In genomic region chr2:227853204-227853629, GRCh38 we compare ENCODE assay signal across 13 cellular contexts. TPM values are rescaled to one million over a fixed set of nuclear protein-coding genes. Genes with fewer than 3 reads are reported as not detected.
DNase-seq lines count a peak whose midpoint lies in the region; ATAC-seq, FAIRE-seq and TF ChIP-seq lines count a peak whose summit lies in the region.
"Had no signal": no experiment of that assay in that cellular context is flagged by ENCODE, and none has a peak within 500 bp of the region (broad histone marks: within the 10 kb centered on the region; RNA-seq: fewer than 3 reads in every experiment).

No MANE protein-coding gene starts in this region.

- H3K27ac ChIP-seq in A549: peak overlapping the region; percentile 51 to 74; a peak in 5 of 6 replicates
- no peak overlapping the region; the same call in 1 of the 2 replicates for H3K27ac ChIP-seq in HEK293 (ENCODE audit: extremely low read depth, low read depth, low read length)
- H3K27ac ChIP-seq in foreskin keratinocyte: no peak overlapping the region
- H3K27ac ChIP-seq: BLaER1, right lobe of liver had no signal

- no peaks in the 10 kb centered on the region for H3K27me3 ChIP-seq in adipocyte (replicated peaks; ENCODE audit: control insufficient read depth, insufficient read depth, low read length)
- no peaks in the 10 kb centered on the region for H3K27me3 ChIP-seq in foreskin keratinocyte
- H3K27me3 ChIP-seq: BLaER1, right lobe of liver had no signal

- no peaks in the 10 kb centered on the region for H3K9me3 ChIP-seq in A549
- H3K9me3 ChIP-seq in HEK293 (ENCODE audit: control insufficient read depth, insufficient read depth, low read depth, low read length): no peaks in the 10 kb centered on the region
- no peaks in the 10 kb centered on the region for H3K9me3 ChIP-seq in adipocyte (ENCODE audit: control insufficient read depth, low read length)
- H3K9me3 ChIP-seq: BLaER1, right lobe of liver had no signal

- H3K9ac ChIP-seq in adipocyte (ENCODE audit: low read length): no peak overlapping the region
- H3K9ac ChIP-seq: BLaER1 had no signal

- no peak for TF ChIP-seq EP300 in A549 (IDR thresholded peaks at IDR 0.05)

- POLR2A ChIA-PET in A549 (lab: Yijun Ruan, JAX) (no interaction called here), HEK293 (lab: Yijun Ruan, JAX) (interaction anchor here (1.2 kb wide), 1 partner anchor 35 kb away, joined by 5 read pairs; no protein-coding TSS in a partner anchor)

- TF ChIP-seq POLR2A in A549 (IDR thresholded peaks at IDR 0.05; ENCODE audit: low read length): no peak

- ATAC-seq in A549 (peak in 1 of 2 experiments; percentile 53; a peak in 3 of 6 replicates), foreskin keratinocyte (peak; percentile 11), GM21619 (IDR thresholded peaks at IDR 0.05; ENCODE audit: unreplicated experiment) (no peak), GM19035 (IDR thresholded peaks at IDR 0.05; ENCODE audit: unreplicated experiment) (no peak)

- intact Hi-C loops in cardiac septum (cut with DNase I): no loop called here

- WGBS in A549 (ENCODE audit: missing lambda C conversion rate): 56% methylated on average over 4 of the region's 4 CpGs

- CTCF ChIA-PET in A549 (lab: Yijun Ruan, JAX) (interaction anchor here (1.1 to 2.1 kb wide), 4 partner anchors 9 to 195 kb away, joined by 3 to 12 read pairs (median 3); no protein-coding TSS in a partner anchor), HEK293 (lab: Yijun Ruan, JAX) (interaction anchor here (0.7 to 1.5 kb wide), 3 partner anchors 14 to 447 kb away, joined by 3 to 6 read pairs (median 3); no protein-coding TSS in a partner anchor)

- H3K36me3 ChIP-seq in HEK293 (ENCODE audit: control insufficient read depth in 2 of 2, insufficient read depth in 1 of 2, low read length in 2 of 2): no peaks in the 10 kb centered on the region
- no peaks in the 10 kb centered on the region for H3K36me3 ChIP-seq in adipocyte (ENCODE audit: control insufficient read depth, insufficient read depth, low read length, severe bottlenecking)
- H3K36me3 ChIP-seq: BLaER1, right lobe of liver had no signal

- H3K4me3 ChIP-seq in A549 (no peak overlapping the region), HEK293 (ENCODE audit: low read depth, low read length) (no peak overlapping the region), adipocyte (ENCODE audit: low read length) (no peak overlapping the region)
- H3K4me3 ChIP-seq: BLaER1, right lobe of liver had no signal

- peak overlapping the region; percentile 1; the same call in 1 of the 3 replicates for H3K4me2 ChIP-seq in A549
- H3K4me2 ChIP-seq: BLaER1 had no signal

- TF ChIP-seq CTCF in A549 (IDR thresholded peaks at IDR 0.05) (no peak), HEK293 (tag by site-specific recombination; IDR thresholded peaks at IDR 0.05) (no peak), foreskin keratinocyte (conservative IDR thresholded peaks at IDR 0.05) (no peak)

- no peak for FAIRE-seq in A549 (lab: Jason Lieb, UNC)
- FAIRE-seq: frontal cortex, GM19239 had no signal

- H3K4me1 ChIP-seq in A549: peaks cover 20% of the 10 kb centered on the region
- peaks cover 3% of the 10 kb centered on the region; the same call in 1 of the 2 replicates for H3K4me1 ChIP-seq in HEK293 (ENCODE audit: control insufficient read depth, insufficient read depth, low read length)
- peaks cover 17% of the 10 kb centered on the region for H3K4me1 ChIP-seq in adipocyte (ENCODE audit: control insufficient read depth, insufficient read depth, low read length)
- H3K4me1 ChIP-seq in foreskin keratinocyte: peaks cover 26% of the 10 kb centered on the region
- H3K4me1 ChIP-seq: right lobe of liver had no signal

- peak in 1 of 2 experiments; percentile 44 for DNase-seq in A549 (ENCODE audit: low read depth in 1 of 2, low spot score in 1 of 2)
- peak; percentile 80 for DNase-seq in adipocyte (ENCODE audit: low read depth)
- peak; percentile 71 to 92 for DNase-seq in foreskin keratinocyte
- DNase-seq in LoVo (ENCODE audit: low spot score): no peak
- DNase-seq in cardiac septum (ENCODE audit: low spot score): no peak
- DNase-seq: activated CD8-positive, alpha-beta memory T cell treated with anti-CD3 and anti-CD28 coated beads, Interleukin-2, amount 50 U/mL, for 4 hours; right lobe of liver had no signal

- TF ChIP-seq RAD21 in A549 (conservative IDR thresholded peaks at IDR 0.05 in 1 of 2, IDR thresholded peaks at IDR 0.05 in 1 of 2): no peak

TF ChIP-seq in A549, 52 proteins besides CTCF, POLR2A, EP300 and RAD21 (continues in another document):
- no peak for TF ChIP-seq EHMT2 (IDR thresholded peaks at IDR 0.05; ENCODE audit: low read depth)
- no peak for TF ChIP-seq JUN (IDR thresholded peaks at IDR 0.05)
- TF ChIP-seq RNF2 (IDR thresholded peaks at IDR 0.05; ENCODE audit: borderline replicate concordance, low read depth): no peak
- no peak for TF ChIP-seq BHLHE40 (IDR thresholded peaks at IDR 0.05; ENCODE audit: low read depth, low read length)
- TF ChIP-seq, protein P1, sequence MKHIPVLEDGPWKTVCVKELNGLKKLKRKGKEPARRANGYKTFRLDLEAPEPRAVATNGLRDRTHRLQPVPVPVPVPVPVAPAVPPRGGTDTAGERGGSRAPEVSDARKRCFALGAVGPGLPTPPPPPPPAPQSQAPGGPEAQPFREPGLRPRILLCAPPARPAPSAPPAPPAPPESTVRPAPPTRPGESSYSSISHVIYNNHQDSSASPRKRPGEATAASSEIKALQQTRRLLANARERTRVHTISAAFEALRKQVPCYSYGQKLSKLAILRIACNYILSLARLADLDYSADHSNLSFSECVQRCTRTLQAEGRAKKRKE (CRISPR knock-in tag; IDR thresholded peaks at IDR 0.05; ENCODE audit: low read depth): no peak
- TF ChIP-seq, protein P2, sequence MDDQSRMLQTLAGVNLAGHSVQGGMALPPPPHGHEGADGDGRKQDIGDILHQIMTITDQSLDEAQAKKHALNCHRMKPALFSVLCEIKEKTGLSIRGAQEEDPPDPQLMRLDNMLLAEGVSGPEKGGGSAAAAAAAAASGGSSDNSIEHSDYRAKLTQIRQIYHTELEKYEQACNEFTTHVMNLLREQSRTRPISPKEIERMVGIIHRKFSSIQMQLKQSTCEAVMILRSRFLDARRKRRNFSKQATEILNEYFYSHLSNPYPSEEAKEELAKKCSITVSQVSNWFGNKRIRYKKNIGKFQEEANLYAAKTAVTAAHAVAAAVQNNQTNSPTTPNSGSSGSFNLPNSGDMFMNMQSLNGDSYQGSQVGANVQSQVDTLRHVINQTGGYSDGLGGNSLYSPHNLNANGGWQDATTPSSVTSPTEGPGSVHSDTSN (IDR thresholded peaks at IDR 0.05): no peak
- TF ChIP-seq POLR2AphosphoS2 (conservative IDR thresholded peaks at IDR 0.05; ENCODE audit: low read length): no peak

TF ChIP-seq in HEK293, 187 proteins besides CTCF, POLR2A, EP300 and RAD21 (continues in another document):
- TF ChIP-seq KLF7 (tag by site-specific recombination; IDR thresholded peaks at IDR 0.05; ENCODE audit: borderline replicate concordance) (no peak), ZBTB21 (tag by site-specific recombination; IDR thresholded peaks at IDR 0.05) (0 out of 2 replicates have a peak, but pooled peaks have one; percentile 15), ZNF366 (tag by site-specific recombination; conservative IDR thresholded peaks at IDR 0.05) (no peak), ZNF391 (tag by site-specific recombination; IDR thresholded peaks at IDR 0.05; ENCODE audit: borderline replicate concordance, low read depth) (no peak)
- TF ChIP-seq, protein P3, sequence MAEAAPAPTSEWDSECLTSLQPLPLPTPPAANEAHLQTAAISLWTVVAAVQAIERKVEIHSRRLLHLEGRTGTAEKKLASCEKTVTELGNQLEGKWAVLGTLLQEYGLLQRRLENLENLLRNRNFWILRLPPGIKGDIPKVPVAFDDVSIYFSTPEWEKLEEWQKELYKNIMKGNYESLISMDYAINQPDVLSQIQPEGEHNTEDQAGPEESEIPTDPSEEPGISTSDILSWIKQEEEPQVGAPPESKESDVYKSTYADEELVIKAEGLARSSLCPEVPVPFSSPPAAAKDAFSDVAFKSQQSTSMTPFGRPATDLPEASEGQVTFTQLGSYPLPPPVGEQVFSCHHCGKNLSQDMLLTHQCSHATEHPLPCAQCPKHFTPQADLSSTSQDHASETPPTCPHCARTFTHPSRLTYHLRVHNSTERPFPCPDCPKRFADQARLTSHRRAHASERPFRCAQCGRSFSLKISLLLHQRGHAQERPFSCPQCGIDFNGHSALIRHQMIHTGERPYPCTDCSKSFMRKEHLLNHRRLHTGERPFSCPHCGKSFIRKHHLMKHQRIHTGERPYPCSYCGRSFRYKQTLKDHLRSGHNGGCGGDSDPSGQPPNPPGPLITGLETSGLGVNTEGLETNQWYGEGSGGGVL (tag by site-specific recombination; IDR thresholded peaks at IDR 0.05): no peak
- TF ChIP-seq, protein P4, sequence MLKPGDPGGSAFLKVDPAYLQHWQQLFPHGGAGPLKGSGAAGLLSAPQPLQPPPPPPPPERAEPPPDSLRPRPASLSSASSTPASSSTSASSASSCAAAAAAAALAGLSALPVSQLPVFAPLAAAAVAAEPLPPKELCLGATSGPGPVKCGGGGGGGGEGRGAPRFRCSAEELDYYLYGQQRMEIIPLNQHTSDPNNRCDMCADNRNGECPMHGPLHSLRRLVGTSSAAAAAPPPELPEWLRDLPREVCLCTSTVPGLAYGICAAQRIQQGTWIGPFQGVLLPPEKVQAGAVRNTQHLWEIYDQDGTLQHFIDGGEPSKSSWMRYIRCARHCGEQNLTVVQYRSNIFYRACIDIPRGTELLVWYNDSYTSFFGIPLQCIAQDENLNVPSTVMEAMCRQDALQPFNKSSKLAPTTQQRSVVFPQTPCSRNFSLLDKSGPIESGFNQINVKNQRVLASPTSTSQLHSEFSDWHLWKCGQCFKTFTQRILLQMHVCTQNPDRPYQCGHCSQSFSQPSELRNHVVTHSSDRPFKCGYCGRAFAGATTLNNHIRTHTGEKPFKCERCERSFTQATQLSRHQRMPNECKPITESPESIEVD (tag by site-specific recombination; IDR thresholded peaks at IDR 0.05): peak; percentile 56; the same call in 1 of the 2 replicates

RNA-seq across cellular contexts. Expression of gene DAW1, which starts 18.2 kb away (rescaled TPM):
- polyA plus RNA-seq in A549 (2011; rRNA removed) (2.2 and 2.7 TPM in 2 replicates), A549 (2017; fragmentation: RNase III; extraction: RNeasy Plus Mini Kit Qiagen cat#74134 plus additional on column Dnase treatment) (1.1 to 2.0 TPM (median 1.3 TPM) in 3 replicates), foreskin keratinocyte (0.24 and 0.31 TPM in 2 replicates)
- polyA plus RNA-seq in A549 (2012; cell fraction: cytosol; rRNA removed): 1.1 and 1.2 TPM in 2 replicates
- 0.54 and 0.56 TPM in 2 replicates for polyA plus RNA-seq in A549 (2012; cell fraction: nucleus; rRNA removed)
- 0.83 and 0.91 TPM in 2 replicates for polyA minus RNA-seq in A549 (2011; rRNA and poly(A)+ RNA removed)
- total RNA-seq in foreskin keratinocyte (0.39 and 0.44 TPM in 2 replicates), cardiac septum (not detected)
- total RNA-seq: right lobe of liver had no signal

RNA-seq across cellular contexts. Expression of gene CCL20, which starts 39.6 kb away (rescaled TPM):
- polyA plus RNA-seq in A549 (2011; rRNA removed) (3.4 and 6.5 TPM in 2 replicates), A549 (2017; fragmentation: RNase III; extraction: RNeasy Plus Mini Kit Qiagen cat#74134 plus additional on column Dnase treatment) (0.43 to 1.1 TPM (median 0.45 TPM) in 3 replicates), foreskin keratinocyte (0.60 and 0.70 TPM in 2 replicates)
- polyA plus RNA-seq in A549 (2012; cell fraction: cytosol; rRNA removed): 0.57 and 1.3 TPM in 2 replicates
- 0.18 and 0.47 TPM in 2 replicates for polyA plus RNA-seq in A549 (2012; cell fraction: nucleus; rRNA removed)
- polyA minus RNA-seq in A549 (2011; rRNA and poly(A)+ RNA removed): 1.8 and 2.7 TPM in 2 replicates
- total RNA-seq in foreskin keratinocyte (0.58 and 0.81 TPM in 2 replicates), cardiac septum (not detected)
- total RNA-seq: frontal cortex had no signal

Comparison
In these comparisons a context has a peak if more than half of its experiments do, and no peak if none do; other contexts are left out.
1. DNase-seq: peak in adipocyte (single experiment) and foreskin keratinocyte (2 of 2); none in LoVo (single experiment) and cardiac septum (single experiment).
2. H3K27ac ChIP-seq: peak in A549 (2 of 2); none in HEK293 (single experiment) and foreskin keratinocyte (single experiment).